Comparison of ENCODE assay signal across 8 cellular contexts in the genomic region with DNA sequence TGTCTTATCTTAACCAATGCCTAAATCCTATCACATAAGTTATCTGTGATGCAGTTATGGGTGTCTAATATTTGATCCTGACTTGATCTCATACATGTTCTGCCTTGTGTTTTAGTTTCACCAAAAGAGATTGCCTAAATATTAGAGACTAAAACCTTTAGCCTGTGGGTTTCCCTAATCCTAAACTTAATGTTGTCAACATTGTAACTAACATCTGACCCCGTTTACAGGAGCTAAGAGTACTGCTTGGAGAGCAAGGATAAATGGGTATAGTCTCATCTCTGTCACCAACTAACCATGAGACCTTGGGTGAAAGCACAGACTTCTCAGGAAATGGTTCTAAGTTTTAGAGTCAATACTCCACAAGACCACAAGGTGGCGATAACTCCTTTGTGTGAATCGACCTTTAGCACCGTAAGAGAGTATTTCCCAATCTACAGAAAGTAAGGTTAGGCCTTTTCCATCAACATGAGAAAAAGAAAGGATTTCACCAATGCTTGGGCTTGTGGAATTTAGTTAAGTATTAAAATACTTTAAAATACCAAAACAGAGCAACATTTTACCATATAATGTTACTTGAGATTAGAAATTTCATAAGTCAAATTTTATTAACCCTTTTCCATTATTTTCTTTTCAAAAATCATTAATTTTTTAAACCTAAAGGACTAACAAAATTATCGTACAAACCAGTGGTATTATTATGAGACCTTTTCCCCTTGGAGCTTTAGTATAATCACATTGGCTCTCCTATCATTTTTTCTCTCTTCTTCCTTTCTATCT.
DNase-seq lines count a peak whose midpoint lies in the region; ATAC-seq, FAIRE-seq and TF ChIP-seq lines count a peak whose summit lies in the region.

No MANE protein-coding gene starts in this region.

- H3K9me3 Mint-ChIP-seq in stimulated activated naive CD8-positive, alpha-beta T cell treated with anti-CD3 and anti-CD28 coated beads, Interleukin-15, amount 100 ng/mL, for 72 hours: no peaks in the 10 kb centered on the region

- H3K9me3 ChIP-seq in Peyer's patch: no peaks in the 10 kb centered on the region

- peak; percentile 92 for ATAC-seq in GM21723 (IDR thresholded peaks at IDR 0.05; ENCODE audit: unreplicated experiment)
- ATAC-seq in stimulated activated naive CD8-positive, alpha-beta T cell treated with anti-CD3 and anti-CD28 coated beads, Interleukin-15, amount 100 ng/mL, for 72 hours: peak; percentile 62

- no peak overlapping the region for H3K4me3 ChIP-seq in Peyer's patch
- H3K4me3 ChIP-seq in brain microvascular endothelial cell (ENCODE audit: low read depth, low read length): no peak overlapping the region

- H3K27me3 Mint-ChIP-seq in stimulated activated naive CD8-positive, alpha-beta T cell treated with anti-CD3 and anti-CD28 coated beads, Interleukin-15, amount 100 ng/mL, for 72 hours: peaks cover 2% of the 10 kb centered on the region

- H3K27me3 ChIP-seq in Peyer's patch (no peaks in the 10 kb centered on the region), brain microvascular endothelial cell (replicated peaks) (no peaks in the 10 kb centered on the region)

- H3K4me3 Mint-ChIP-seq in stimulated activated naive CD8-positive, alpha-beta T cell treated with anti-CD3 and anti-CD28 coated beads, Interleukin-15, amount 100 ng/mL, for 72 hours: no peak overlapping the region

- H3K27ac ChIP-seq in Peyer's patch (no peak overlapping the region), brain microvascular endothelial cell (no peak overlapping the region)

- peaks cover 24% of the 10 kb centered on the region for H3K4me1 Mint-ChIP-seq in stimulated activated naive CD8-positive, alpha-beta T cell treated with anti-CD3 and anti-CD28 coated beads, Interleukin-15, amount 100 ng/mL, for 72 hours

- peak; percentile 36 to 50 for DNase-seq in stimulated activated CD4-positive, alpha-beta T cell treated with anti-CD3 and anti-CD28 coated beads, Interleukin-2, amount 100 ng/mL, for 48 hours
- no peak for DNase-seq in stimulated activated CD4-positive, alpha-beta T cell treated with anti-CD3 and anti-CD28 coated beads, Interleukin-1b, Interleukin-23, amount 100 ng/mL, for 48 hours
- peak; percentile 76 for DNase-seq in KG1 (lab: John Stamatoyannopoulos, UW)
- DNase-seq in Peyer's patch: peak in 1 of 3 donors; percentile 73
- DNase-seq in brain microvascular endothelial cell: peak; percentile 81
- DNase-seq in stimulated activated naive CD8-positive, alpha-beta T cell treated with anti-CD3 and anti-CD28 coated beads, Interleukin-15, amount 100 ng/mL, for 72 hours: peak; percentile 23 to 33

- no peaks in the 10 kb centered on the region for H3K4me1 ChIP-seq in Peyer's patch

- TF ChIP-seq CTCF in Peyer's patch (IDR thresholded peaks at IDR 0.05): peak; percentile 39 to 97 (median 86)
- peak; percentile 75 for TF ChIP-seq CTCF in brain microvascular endothelial cell (IDR thresholded peaks at IDR 0.05; ENCODE audit: low read depth, low read length, missing control alignments)

- in situ Hi-C loops in brain microvascular endothelial cell (cut with HindIII; ENCODE audit: low pct_ligation_motif_present, low sequenced_read_pairs): loop anchor here (25.0 kb wide), 1 partner anchor 176 kb away; no protein-coding TSS in a partner anchor

- no peak overlapping the region for H3K27ac Mint-ChIP-seq in stimulated activated naive CD8-positive, alpha-beta T cell treated with anti-CD3 and anti-CD28 coated beads, Interleukin-15, amount 100 ng/mL, for 72 hours

- FAIRE-seq in islet of Langerhans (lab: Jason Lieb, UNC): peak; percentile 100

- TF ChIP-seq POLR2A in Peyer's patch (IDR thresholded peaks at IDR 0.05): no peak

- H3K36me3 ChIP-seq in Peyer's patch: no peaks in the 10 kb centered on the region
- H3K36me3 ChIP-seq in brain microvascular endothelial cell (replicated peaks): no peaks in the 10 kb centered on the region
